Comparison of ENCODE assay signal across 12 cellular contexts in genomic region chr1:18191868-18192155, GRCh38.
A peak's percentile ranks its signal among the peaks of the same experiment; 100 is the strongest.
DNase-seq lines count a peak whose midpoint lies in the region; TF ChIP-seq lines count a peak whose summit lies in the region.
"Had no signal": no experiment of that assay in that cellular context is flagged by ENCODE, and none has a peak within 500 bp of the region (broad histone marks: within the 10 kb centered on the region; RNA-seq: fewer than 3 reads in every experiment).

No MANE protein-coding gene starts in this region.

- no peaks in the 10 kb centered on the region for H3K36me3 Mint-ChIP-seq in endodermal cell (ENCODE audit: low read depth)
- H3K36me3 Mint-ChIP-seq: CD4-positive, CD25-positive, alpha-beta regulatory T cell had no signal

- H3K27me3 ChIP-seq in WERI-Rb-1 (ENCODE audit: insufficient read depth, low read depth, severe bottlenecking) (no peaks in the 10 kb centered on the region), endodermal cell (ENCODE audit: control insufficient read depth, insufficient read depth, low read length, poor library complexity, severe bottlenecking) (peaks cover 21% of the 10 kb centered on the region)

- H3K27me3 Mint-ChIP-seq in endodermal cell (ENCODE audit: insufficient read depth): peaks cover 52% of the 10 kb centered on the region

- H3K9me3 ChIP-seq in WERI-Rb-1 (ENCODE audit: severe bottlenecking): no peaks in the 10 kb centered on the region
- H3K9me3 ChIP-seq in endodermal cell (ENCODE audit: control insufficient read depth, low read length): no peaks in the 10 kb centered on the region
- H3K9me3 ChIP-seq: A549 had no signal

- WGBS in endodermal cell (ENCODE audit: insufficient coverage in 1 of 2, insufficient read length in 1 of 2), 2 experiments: 94 to 95% methylated on average over 6 to 7 of the region's 7 CpGs

- H3K36me3 ChIP-seq in WERI-Rb-1 (no peaks in the 10 kb centered on the region), endodermal cell (ENCODE audit: control insufficient read depth, insufficient read depth, low read length) (no peaks in the 10 kb centered on the region)

- H3K27ac ChIP-seq in WERI-Rb-1 (peak overlapping the region; percentile 94), endodermal cell (ENCODE audit: low read depth, low read length) (peak overlapping the region; percentile 18)
- H3K27ac ChIP-seq: A549, HL-60 had no signal

- H3K4me3 ChIP-seq in WERI-Rb-1 (ENCODE audit: low read depth, low read length): peak overlapping the region; percentile 14; the same call in 1 of the 2 replicates
- no peak overlapping the region for H3K4me3 ChIP-seq in endodermal cell (ENCODE audit: low read length)
- H3K4me3 ChIP-seq: A549 had no signal

- H3K4me3 Mint-ChIP-seq in endodermal cell: no peak overlapping the region
- H3K4me3 Mint-ChIP-seq: CD4-positive, CD25-positive, alpha-beta regulatory T cell had no signal

- TF ChIP-seq CTCF in WERI-Rb-1 (IDR thresholded peaks at IDR 0.05; ENCODE audit: low read depth, low read length): peak; percentile 17; the same call in 1 of the 2 replicates
- no peak for TF ChIP-seq CTCF in endodermal cell (conservative IDR thresholded peaks at IDR 0.05)

- H3K9me3 Mint-ChIP-seq in endodermal cell: no peaks in the 10 kb centered on the region

- DNase-seq in NCI-H524 treated with DMSO at 0.1 percent for 48 hours (lab: John Stamatoyannopoulos, UW) (peak; percentile 82), WERI-Rb-1 (peak; percentile 92), endodermal cell (no peak), AG08395 (ENCODE audit: low spot score) (no peak), retina (no peak), OCI-M2 (lab: John Stamatoyannopoulos, UW; ENCODE audit: unreplicated experiment) (no peak)
- DNase-seq in stimulated activated CD4-positive, alpha-beta T cell treated with anti-CD3 and anti-CD28 coated beads, Interleukin-2, amount 100 ng/mL, for 24 hours: no peak
- DNase-seq: CD4-positive, CD25-positive, alpha-beta regulatory T cell; DMS53; GF-D8 had no signal

- no peak overlapping the region for H3K27ac Mint-ChIP-seq in endodermal cell

- H3K4me1 ChIP-seq in endodermal cell (ENCODE audit: control insufficient read depth, insufficient read depth, low read length): peaks cover 11% of the 10 kb centered on the region
- H3K4me1 ChIP-seq: A549 had no signal

- no peak overlapping the region for H3K9ac ChIP-seq in endodermal cell (ENCODE audit: extremely low read depth, low read length, poor library complexity, severe bottlenecking)

- peaks cover 32% of the 10 kb centered on the region for H3K4me1 Mint-ChIP-seq in endodermal cell
- H3K4me1 Mint-ChIP-seq: CD4-positive, CD25-positive, alpha-beta regulatory T cell had no signal

Comparison
In these comparisons a context has a peak if more than half of its experiments do, and no peak if none do; other contexts are left out.
1. DNase-seq: peak in NCI-H524 treated with DMSO at 0.1 percent for 48 hours (single experiment) and WERI-Rb-1 (single experiment); none in endodermal cell (single experiment), stimulated activated CD4-positive, alpha-beta T cell treated with anti-CD3 and anti-CD28 coated beads, Interleukin-2, amount 100 ng/mL, for 24 hours (0 of 2), AG08395 (single experiment), retina (single experiment) and OCI-M2 (single experiment).